12 cellular contexts compared by ENCODE assay signal in genomic region chr4:2891294-2891693, GRCh38. TPM values are rescaled to one million over a fixed set of nuclear protein-coding genes. Genes with fewer than 3 reads are reported as not detected.
A peak's percentile ranks its signal among the peaks of the same experiment; 100 is the strongest.
DNase-seq lines count a peak whose midpoint lies in the region; ATAC-seq, FAIRE-seq and TF ChIP-seq lines count a peak whose summit lies in the region.
"Had no signal": no experiment of that assay in that cellular context is flagged by ENCODE, and none has a peak within 500 bp of the region (broad histone marks: within the 10 kb centered on the region; RNA-seq: fewer than 3 reads in every experiment).

No MANE protein-coding gene starts in this region.

- no peaks in the 10 kb centered on the region for H3K9me3 Mint-ChIP-seq in activated T-cell treated with anti-CD3 and anti-CD28 coated beads, Interleukin-2, amount 50 U/mL, for 24 hours

- H3K36me3 Mint-ChIP-seq in activated T-cell treated with anti-CD3 and anti-CD28 coated beads, Interleukin-2, amount 50 U/mL, for 24 hours (ENCODE audit: low read depth): peaks cover 61% of the 10 kb centered on the region

- WGBS in spleen, 5 donors: 89 to 99% (median 90%) methylated on average over 5 of the region's 5 CpGs

- H3K27ac ChIP-seq in kidney (ENCODE audit: low read depth in 2 of 2, low read length in 2 of 2): no peak overlapping the region
- H3K27ac ChIP-seq in spleen: peak overlapping the region in 3 of 8 donors; percentile 0 to 39 (median 10)
- H3K27ac ChIP-seq: RWPE1 had no signal

- H3K4me1 ChIP-seq in kidney (ENCODE audit: control insufficient read depth in 1 of 2, insufficient read depth in 1 of 2, low read depth in 1 of 2, low read length in 2 of 2): no peaks in the 10 kb centered on the region
- peaks cover 0 to 47% (median 5%) of the 10 kb centered on the region in 6 donors for H3K4me1 ChIP-seq in spleen

- H3K27ac Mint-ChIP-seq in activated T-cell treated with anti-CD3 and anti-CD28 coated beads, Interleukin-2, amount 50 U/mL, for 24 hours: peak overlapping the region; percentile 73

- H3K4me3 ChIP-seq in kidney (ENCODE audit: low read length in 2 of 2) (no peak overlapping the region), spleen (no peak overlapping the region)

- FAIRE-seq in kidney (lab: Jason Lieb, UNC): no peak

- ATAC-seq in HG03139 (IDR thresholded peaks at IDR 0.05; ENCODE audit: unreplicated experiment): no peak

- TF ChIP-seq POLR2A in spleen (IDR thresholded peaks at IDR 0.05): no peak

- H3K36me3 ChIP-seq in kidney (ENCODE audit: control insufficient read depth in 1 of 2, insufficient read depth in 2 of 2, low read length in 2 of 2): peaks cover 9 to 24% of the 10 kb centered on the region in 2 donors
- H3K36me3 ChIP-seq in spleen: peaks cover 0 to 98% (median 47%) of the 10 kb centered on the region in 6 donors

- TF ChIP-seq CTCF in kidney (IDR thresholded peaks at IDR 0.05; ENCODE audit: borderline replicate concordance, extremely low read depth, insufficient read depth) (no peak), spleen (IDR thresholded peaks at IDR 0.05 in 8 of 11, conservative IDR thresholded peaks at IDR 0.05 in 3 of 11) (no peak)

- intact Hi-C loops in kidney (cut with DNase I) (no loop called here), spleen (cut with DNase I; ENCODE audit: low total_unique reads) (no loop called here)

- no peaks in the 10 kb centered on the region for H3K27me3 Mint-ChIP-seq in activated T-cell treated with anti-CD3 and anti-CD28 coated beads, Interleukin-2, amount 50 U/mL, for 24 hours

- H3K4me3 Mint-ChIP-seq in activated T-cell treated with anti-CD3 and anti-CD28 coated beads, Interleukin-2, amount 50 U/mL, for 24 hours: no peak overlapping the region

- peaks cover 2% of the 10 kb centered on the region for H3K4me1 Mint-ChIP-seq in activated T-cell treated with anti-CD3 and anti-CD28 coated beads, Interleukin-2, amount 50 U/mL, for 24 hours (ENCODE audit: low read depth)

- H3K9me3 ChIP-seq in kidney (ENCODE audit: control insufficient read depth in 1 of 2, low read length in 2 of 2) (no peaks in the 10 kb centered on the region), spleen (no peaks in the 10 kb centered on the region)

- DNase-seq in activated T-cell treated with anti-CD3 and anti-CD28 coated beads, Interleukin-2, amount 50 U/mL, for 24 hours: no peak
- DNase-seq in activated T-cell treated with anti-CD3 and anti-CD28 coated beads, Interleukin-2, amount 50 U/mL, for 1 hour: no peak
- DNase-seq in astrocyte of the hippocampus (ENCODE audit: low read depth, low spot score) (peak; percentile 55), kidney (peak; percentile 20), superior temporal gyrus (ENCODE audit: extremely low spot score) (peak; percentile 36), NCI-H2029 (lab: John Stamatoyannopoulos, UW) (no peak), spleen (no peak)
- DNase-seq: activated CD4-positive, CD25-positive, alpha-beta regulatory T cell treated with anti-CD3 and anti-CD28 coated beads, Interleukin-2, amount 50 U/mL, for 72 hours; cerebellar nuclear complex; NCI-H1694 had no signal

- no peaks in the 10 kb centered on the region for H3K27me3 ChIP-seq in spleen (replicated peaks in 1 of 7)

- no peak overlapping the region for H3K9ac ChIP-seq in kidney (ENCODE audit: low read length in 2 of 2)

RNA-seq across cellular contexts. Expression of gene ADD1, which starts 47.6 kb away (rescaled TPM):
- total RNA-seq in kidney (313 TPM), spleen (100 to 1,000 TPM; 260 to 348 (median 295) TPM)
- polyA plus RNA-seq in kidney (ENCODE audit: insufficient read depth, low read depth, low replicate concordance) (232 TPM), spleen (100 to 1,000 TPM; 175 to 224 (median 194) TPM)

Comparison
In these comparisons a context has a peak if more than half of its experiments do, and no peak if none do; other contexts are left out.
1. DNase-seq: peak in astrocyte of the hippocampus (single experiment), kidney (single experiment) and superior temporal gyrus (single experiment); none in activated T-cell treated with anti-CD3 and anti-CD28 coated beads, Interleukin-2, amount 50 U/mL, for 24 hours (single experiment), activated T-cell treated with anti-CD3 and anti-CD28 coated beads, Interleukin-2, amount 50 U/mL, for 1 hour (single experiment), NCI-H2029 (single experiment) and spleen (single experiment).